Comparison of ENCODE assay signal across 1 cellular context in the genomic region with DNA sequence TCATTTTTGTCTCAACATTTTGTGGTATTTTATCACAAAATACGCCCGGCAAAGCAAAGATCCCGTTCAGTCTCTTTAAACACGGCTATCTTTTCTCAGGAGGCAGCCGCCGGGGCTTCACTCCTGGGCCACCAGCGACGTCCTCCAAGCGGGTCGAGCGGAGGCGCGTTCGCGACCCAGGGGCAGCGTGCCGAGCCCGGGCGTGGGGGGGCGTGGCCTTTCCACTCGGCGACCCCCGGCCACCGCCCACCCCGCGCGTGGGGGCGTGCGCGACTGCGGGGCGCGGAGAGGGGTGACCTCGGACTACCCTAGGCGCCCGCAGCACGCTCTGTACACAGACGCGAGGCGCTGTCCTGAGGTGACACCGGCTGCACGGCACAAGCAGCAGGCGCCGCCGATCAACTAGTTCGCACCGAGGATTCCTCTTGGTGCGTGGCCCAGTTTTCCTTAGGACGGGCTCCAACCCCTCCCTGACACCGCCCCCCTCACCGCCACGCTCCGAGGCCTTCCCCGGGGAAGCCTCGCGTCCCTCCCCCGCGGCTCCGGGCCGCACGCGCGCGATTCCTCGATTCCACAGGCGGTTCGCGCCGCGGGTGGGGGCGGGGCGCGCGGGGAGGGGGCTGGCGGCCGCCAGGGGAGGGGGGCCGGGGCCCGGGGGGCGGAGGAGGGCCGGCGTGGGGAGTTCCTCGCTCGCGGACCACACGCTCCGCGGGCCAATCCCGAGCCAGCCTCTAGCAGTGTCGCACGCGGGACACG.
TF ChIP-seq lines count a peak whose summit lies in the region.

No MANE protein-coding gene starts in this region.

TF ChIP-seq in HepG2, 621 proteins besides CTCF, POLR2A, EP300 and RAD21 (continued from another document and continues in another):
- TF ChIP-seq, protein P1, sequence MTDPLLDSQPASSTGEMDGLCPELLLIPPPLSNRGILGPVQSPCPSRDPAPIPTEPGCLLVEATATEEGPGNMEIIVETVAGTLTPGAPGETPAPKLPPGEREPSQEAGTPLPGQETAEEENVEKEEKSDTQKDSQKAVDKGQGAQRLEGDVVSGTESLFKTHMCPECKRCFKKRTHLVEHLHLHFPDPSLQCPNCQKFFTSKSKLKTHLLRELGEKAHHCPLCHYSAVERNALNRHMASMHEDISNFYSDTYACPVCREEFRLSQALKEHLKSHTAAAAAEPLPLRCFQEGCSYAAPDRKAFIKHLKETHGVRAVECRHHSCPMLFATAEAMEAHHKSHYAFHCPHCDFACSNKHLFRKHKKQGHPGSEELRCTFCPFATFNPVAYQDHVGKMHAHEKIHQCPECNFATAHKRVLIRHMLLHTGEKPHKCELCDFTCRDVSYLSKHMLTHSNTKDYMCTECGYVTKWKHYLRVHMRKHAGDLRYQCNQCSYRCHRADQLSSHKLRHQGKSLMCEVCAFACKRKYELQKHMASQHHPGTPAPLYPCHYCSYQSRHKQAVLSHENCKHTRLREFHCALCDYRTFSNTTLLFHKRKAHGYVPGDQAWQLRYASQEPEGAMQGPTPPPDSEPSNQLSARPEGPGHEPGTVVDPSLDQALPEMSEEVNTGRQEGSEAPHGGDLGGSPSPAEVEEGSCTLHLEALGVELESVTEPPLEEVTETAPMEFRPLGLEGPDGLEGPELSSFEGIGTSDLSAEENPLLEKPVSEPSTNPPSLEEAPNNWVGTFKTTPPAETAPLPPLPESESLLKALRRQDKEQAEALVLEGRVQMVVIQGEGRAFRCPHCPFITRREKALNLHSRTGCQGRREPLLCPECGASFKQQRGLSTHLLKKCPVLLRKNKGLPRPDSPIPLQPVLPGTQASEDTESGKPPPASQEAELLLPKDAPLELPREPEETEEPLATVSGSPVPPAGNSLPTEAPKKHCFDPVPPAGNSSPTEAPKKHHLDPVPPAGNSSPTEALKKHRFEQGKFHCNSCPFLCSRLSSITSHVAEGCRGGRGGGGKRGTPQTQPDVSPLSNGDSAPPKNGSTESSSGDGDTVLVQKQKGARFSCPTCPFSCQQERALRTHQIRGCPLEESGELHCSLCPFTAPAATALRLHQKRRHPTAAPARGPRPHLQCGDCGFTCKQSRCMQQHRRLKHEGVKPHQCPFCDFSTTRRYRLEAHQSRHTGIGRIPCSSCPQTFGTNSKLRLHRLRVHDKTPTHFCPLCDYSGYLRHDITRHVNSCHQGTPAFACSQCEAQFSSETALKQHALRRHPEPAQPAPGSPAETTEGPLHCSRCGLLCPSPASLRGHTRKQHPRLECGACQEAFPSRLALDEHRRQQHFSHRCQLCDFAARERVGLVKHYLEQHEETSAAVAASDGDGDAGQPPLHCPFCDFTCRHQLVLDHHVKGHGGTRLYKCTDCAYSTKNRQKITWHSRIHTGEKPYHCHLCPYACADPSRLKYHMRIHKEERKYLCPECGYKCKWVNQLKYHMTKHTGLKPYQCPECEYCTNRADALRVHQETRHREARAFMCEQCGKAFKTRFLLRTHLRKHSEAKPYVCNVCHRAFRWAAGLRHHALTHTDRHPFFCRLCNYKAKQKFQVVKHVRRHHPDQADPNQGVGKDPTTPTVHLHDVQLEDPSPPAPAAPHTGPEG (CRISPR knock-in tag; IDR thresholded peaks at IDR 0.05) = no peak
- TF ChIP-seq FOXC1 (CRISPR knock-in tag; IDR thresholded peaks at IDR 0.05; ENCODE audit: borderline replicate concordance) (peak; percentile 45; the same call in 1 of the 2 replicates), ZIK1 (CRISPR knock-in tag; IDR thresholded peaks at IDR 0.05; ENCODE audit: borderline replicate concordance, low read depth) (peak; percentile 78; the same call in 1 of the 2 replicates), MLLT10 (CRISPR knock-in tag; IDR thresholded peaks at IDR 0.05) (no peak), ZSCAN29 (CRISPR knock-in tag; conservative IDR thresholded peaks at IDR 0.05) (no peak), ZSCAN25 (CRISPR knock-in tag; IDR thresholded peaks at IDR 0.05) (peak; percentile 45; the same call in 1 of the 2 replicates), GPN1 (CRISPR knock-in tag; IDR thresholded peaks at IDR 0.05; ENCODE audit: borderline replicate concordance) (no peak), SMAD3 (CRISPR knock-in tag; IDR thresholded peaks at IDR 0.05) (no peak), FOSL2 (CRISPR knock-in tag; IDR thresholded peaks at IDR 0.05) (no peak), ZNF550 (CRISPR knock-in tag; IDR thresholded peaks at IDR 0.05; ENCODE audit: borderline replicate concordance) (0 out of 2 replicates have a peak, but pooled peaks have one; percentile 36), ZNF234 (CRISPR knock-in tag; conservative IDR thresholded peaks at IDR 0.05) (no peak), JDP2 (CRISPR knock-in tag; IDR thresholded peaks at IDR 0.05; ENCODE audit: borderline replicate concordance) (no peak), SIN3B (IDR thresholded peaks at IDR 0.05; ENCODE audit: low read length) (no peak), ZNF20 (CRISPR knock-in tag; IDR thresholded peaks at IDR 0.05) (no peak), SALL2 (CRISPR knock-in tag; IDR thresholded peaks at IDR 0.05) (0 out of 2 replicates have a peak, but pooled peaks have one; percentile 64), ZFP41 (CRISPR knock-in tag; IDR thresholded peaks at IDR 0.05; ENCODE audit: borderline replicate concordance) (peak; percentile 50; the same call in 1 of the 2 replicates), RFX5 (IDR thresholded peaks at IDR 0.05; ENCODE audit: low read depth, low read length) (no peak), SATB2 (CRISPR knock-in tag; IDR thresholded peaks at IDR 0.05) (peak; percentile 40; the same call in 1 of the 2 replicates), MYC (CRISPR knock-in tag; IDR thresholded peaks at IDR 0.05; ENCODE audit: borderline replicate concordance) (peak; percentile 42; the same call in 1 of the 2 replicates), MBNL3 (CRISPR knock-in tag; conservative IDR thresholded peaks at IDR 0.05) (no peak), ZZZ3 (CRISPR knock-in tag; IDR thresholded peaks at IDR 0.05; ENCODE audit: borderline replicate concordance) (no peak), ZNF143 (CRISPR knock-in tag; IDR thresholded peaks at IDR 0.05) (no peak), ZNF547 (CRISPR knock-in tag; IDR thresholded peaks at IDR 0.05) (peak; percentile 50; the same call in 1 of the 2 replicates), ZNF354B (CRISPR knock-in tag; IDR thresholded peaks at IDR 0.05) (peak; percentile 90; the same call in 1 of the 2 replicates), CENPT (CRISPR knock-in tag; IDR thresholded peaks at IDR 0.05; ENCODE audit: low read depth) (peak; percentile 51; the same call in 1 of the 2 replicates), ERF (CRISPR knock-in tag; IDR thresholded peaks at IDR 0.05) (peak; percentile 34; the same call in 1 of the 2 replicates), ZNF282 (IDR thresholded peaks at IDR 0.05; ENCODE audit: partially characterized antibody) (no peak), ZFP36L1 (CRISPR knock-in tag; IDR thresholded peaks at IDR 0.05) (no peak; the same call in 1 of the 2 replicates), HDAC1 (CRISPR knock-in tag; IDR thresholded peaks at IDR 0.05) (peak; percentile 19; the same call in 1 of the 2 replicates), SMAD9 (CRISPR knock-in tag; IDR thresholded peaks at IDR 0.05) (0 out of 2 replicates have a peak, but pooled peaks have one; percentile 56)
- TF ChIP-seq, protein P2, sequence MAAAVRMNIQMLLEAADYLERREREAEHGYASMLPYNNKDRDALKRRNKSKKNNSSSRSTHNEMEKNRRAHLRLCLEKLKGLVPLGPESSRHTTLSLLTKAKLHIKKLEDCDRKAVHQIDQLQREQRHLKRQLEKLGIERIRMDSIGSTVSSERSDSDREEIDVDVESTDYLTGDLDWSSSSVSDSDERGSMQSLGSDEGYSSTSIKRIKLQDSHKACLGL (CRISPR knock-in tag; IDR thresholded peaks at IDR 0.05) = peak; percentile 72; the same call in 1 of the 2 replicates
- TF ChIP-seq, protein P3, sequence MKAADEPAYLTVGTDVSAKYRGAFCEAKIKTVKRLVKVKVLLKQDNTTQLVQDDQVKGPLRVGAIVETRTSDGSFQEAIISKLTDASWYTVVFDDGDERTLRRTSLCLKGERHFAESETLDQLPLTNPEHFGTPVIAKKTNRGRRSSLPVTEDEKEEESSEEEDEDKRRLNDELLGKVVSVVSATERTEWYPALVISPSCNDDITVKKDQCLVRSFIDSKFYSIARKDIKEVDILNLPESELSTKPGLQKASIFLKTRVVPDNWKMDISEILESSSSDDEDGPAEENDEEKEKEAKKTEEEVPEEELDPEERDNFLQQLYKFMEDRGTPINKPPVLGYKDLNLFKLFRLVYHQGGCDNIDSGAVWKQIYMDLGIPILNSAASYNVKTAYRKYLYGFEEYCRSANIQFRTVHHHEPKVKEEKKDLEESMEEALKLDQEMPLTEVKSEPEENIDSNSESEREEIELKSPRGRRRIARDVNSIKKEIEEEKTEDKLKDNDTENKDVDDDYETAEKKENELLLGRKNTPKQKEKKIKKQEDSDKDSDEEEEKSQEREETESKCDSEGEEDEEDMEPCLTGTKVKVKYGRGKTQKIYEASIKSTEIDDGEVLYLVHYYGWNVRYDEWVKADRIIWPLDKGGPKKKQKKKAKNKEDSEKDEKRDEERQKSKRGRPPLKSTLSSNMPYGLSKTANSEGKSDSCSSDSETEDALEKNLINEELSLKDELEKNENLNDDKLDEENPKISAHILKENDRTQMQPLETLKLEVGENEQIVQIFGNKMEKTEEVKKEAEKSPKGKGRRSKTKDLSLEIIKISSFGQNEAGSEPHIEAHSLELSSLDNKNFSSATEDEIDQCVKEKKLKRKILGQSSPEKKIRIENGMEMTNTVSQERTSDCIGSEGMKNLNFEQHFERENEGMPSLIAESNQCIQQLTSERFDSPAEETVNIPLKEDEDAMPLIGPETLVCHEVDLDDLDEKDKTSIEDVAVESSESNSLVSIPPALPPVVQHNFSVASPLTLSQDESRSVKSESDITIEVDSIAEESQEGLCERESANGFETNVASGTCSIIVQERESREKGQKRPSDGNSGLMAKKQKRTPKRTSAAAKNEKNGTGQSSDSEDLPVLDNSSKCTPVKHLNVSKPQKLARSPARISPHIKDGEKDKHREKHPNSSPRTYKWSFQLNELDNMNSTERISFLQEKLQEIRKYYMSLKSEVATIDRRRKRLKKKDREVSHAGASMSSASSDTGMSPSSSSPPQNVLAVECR (CRISPR knock-in tag; IDR thresholded peaks at IDR 0.05; ENCODE audit: borderline replicate concordance) = peak; percentile 45; the same call in 1 of the 2 replicates
- TF ChIP-seq, protein P4, sequence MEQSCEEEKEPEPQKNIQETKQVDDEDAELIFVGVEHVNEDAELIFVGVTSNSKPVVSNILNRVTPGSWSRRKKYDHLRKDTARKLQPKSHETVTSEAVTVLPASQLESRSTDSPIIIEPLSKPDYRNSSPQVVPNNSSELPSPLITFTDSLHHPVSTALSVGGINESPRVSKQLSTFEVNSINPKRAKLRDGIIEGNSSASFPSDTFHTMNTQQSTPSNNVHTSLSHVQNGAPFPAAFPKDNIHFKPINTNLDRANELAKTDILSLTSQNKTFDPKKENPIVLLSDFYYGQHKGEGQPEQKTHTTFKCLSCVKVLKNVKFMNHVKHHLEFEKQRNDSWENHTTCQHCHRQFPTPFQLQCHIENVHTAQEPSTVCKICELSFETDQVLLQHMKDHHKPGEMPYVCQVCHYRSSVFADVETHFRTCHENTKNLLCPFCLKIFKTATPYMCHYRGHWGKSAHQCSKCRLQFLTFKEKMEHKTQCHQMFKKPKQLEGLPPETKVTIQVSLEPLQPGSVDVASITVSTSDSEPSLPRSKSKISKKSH (CRISPR knock-in tag; IDR thresholded peaks at IDR 0.05; ENCODE audit: borderline replicate concordance) = peak; percentile 39; the same call in 1 of the 2 replicates
- TF ChIP-seq, protein P5, sequence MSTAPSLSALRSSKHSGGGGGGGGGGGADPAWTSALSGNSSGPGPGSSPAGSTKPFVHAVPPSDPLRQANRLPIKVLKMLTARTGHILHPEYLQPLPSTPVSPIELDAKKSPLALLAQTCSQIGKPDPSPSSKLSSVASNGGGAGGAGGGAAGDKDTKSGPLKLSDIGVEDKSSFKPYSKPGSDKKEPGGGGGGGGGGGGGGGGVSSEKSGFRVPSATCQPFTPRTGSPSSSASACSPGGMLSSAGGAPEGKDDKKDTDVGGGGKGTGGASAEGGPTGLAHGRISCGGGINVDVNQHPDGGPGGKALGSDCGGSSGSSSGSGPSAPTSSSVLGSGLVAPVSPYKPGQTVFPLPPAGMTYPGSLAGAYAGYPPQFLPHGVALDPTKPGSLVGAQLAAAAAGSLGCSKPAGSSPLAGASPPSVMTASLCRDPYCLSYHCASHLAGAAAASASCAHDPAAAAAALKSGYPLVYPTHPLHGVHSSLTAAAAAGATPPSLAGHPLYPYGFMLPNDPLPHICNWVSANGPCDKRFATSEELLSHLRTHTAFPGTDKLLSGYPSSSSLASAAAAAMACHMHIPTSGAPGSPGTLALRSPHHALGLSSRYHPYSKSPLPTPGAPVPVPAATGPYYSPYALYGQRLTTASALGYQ (CRISPR knock-in tag; IDR thresholded peaks at IDR 0.05) = no peak
- TF ChIP-seq, protein P6, sequence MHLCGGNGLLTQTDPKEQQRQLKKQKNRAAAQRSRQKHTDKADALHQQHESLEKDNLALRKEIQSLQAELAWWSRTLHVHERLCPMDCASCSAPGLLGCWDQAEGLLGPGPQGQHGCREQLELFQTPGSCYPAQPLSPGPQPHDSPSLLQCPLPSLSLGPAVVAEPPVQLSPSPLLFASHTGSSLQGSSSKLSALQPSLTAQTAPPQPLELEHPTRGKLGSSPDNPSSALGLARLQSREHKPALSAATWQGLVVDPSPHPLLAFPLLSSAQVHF (CRISPR knock-in tag; IDR thresholded peaks at IDR 0.05) = peak; percentile 46; the same call in 1 of the 2 replicates
- TF ChIP-seq, protein P7, sequence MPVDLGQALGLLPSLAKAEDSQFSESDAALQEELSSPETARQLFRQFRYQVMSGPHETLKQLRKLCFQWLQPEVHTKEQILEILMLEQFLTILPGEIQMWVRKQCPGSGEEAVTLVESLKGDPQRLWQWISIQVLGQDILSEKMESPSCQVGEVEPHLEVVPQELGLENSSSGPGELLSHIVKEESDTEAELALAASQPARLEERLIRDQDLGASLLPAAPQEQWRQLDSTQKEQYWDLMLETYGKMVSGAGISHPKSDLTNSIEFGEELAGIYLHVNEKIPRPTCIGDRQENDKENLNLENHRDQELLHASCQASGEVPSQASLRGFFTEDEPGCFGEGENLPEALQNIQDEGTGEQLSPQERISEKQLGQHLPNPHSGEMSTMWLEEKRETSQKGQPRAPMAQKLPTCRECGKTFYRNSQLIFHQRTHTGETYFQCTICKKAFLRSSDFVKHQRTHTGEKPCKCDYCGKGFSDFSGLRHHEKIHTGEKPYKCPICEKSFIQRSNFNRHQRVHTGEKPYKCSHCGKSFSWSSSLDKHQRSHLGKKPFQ (CRISPR knock-in tag; IDR thresholded peaks at IDR 0.05; ENCODE audit: insufficient replicate concordance) = no peak
- TF ChIP-seq, protein P8, sequence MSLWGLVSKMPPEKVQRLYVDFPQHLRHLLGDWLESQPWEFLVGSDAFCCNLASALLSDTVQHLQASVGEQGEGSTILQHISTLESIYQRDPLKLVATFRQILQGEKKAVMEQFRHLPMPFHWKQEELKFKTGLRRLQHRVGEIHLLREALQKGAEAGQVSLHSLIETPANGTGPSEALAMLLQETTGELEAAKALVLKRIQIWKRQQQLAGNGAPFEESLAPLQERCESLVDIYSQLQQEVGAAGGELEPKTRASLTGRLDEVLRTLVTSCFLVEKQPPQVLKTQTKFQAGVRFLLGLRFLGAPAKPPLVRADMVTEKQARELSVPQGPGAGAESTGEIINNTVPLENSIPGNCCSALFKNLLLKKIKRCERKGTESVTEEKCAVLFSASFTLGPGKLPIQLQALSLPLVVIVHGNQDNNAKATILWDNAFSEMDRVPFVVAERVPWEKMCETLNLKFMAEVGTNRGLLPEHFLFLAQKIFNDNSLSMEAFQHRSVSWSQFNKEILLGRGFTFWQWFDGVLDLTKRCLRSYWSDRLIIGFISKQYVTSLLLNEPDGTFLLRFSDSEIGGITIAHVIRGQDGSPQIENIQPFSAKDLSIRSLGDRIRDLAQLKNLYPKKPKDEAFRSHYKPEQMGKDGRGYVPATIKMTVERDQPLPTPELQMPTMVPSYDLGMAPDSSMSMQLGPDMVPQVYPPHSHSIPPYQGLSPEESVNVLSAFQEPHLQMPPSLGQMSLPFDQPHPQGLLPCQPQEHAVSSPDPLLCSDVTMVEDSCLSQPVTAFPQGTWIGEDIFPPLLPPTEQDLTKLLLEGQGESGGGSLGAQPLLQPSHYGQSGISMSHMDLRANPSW (CRISPR knock-in tag; IDR thresholded peaks at IDR 0.05; ENCODE audit: borderline replicate concordance) = 0 out of 2 replicates have a peak, but pooled peaks have one; percentile 42
